ENCODE assay signal across 8 cellular contexts in the genomic region with DNA sequence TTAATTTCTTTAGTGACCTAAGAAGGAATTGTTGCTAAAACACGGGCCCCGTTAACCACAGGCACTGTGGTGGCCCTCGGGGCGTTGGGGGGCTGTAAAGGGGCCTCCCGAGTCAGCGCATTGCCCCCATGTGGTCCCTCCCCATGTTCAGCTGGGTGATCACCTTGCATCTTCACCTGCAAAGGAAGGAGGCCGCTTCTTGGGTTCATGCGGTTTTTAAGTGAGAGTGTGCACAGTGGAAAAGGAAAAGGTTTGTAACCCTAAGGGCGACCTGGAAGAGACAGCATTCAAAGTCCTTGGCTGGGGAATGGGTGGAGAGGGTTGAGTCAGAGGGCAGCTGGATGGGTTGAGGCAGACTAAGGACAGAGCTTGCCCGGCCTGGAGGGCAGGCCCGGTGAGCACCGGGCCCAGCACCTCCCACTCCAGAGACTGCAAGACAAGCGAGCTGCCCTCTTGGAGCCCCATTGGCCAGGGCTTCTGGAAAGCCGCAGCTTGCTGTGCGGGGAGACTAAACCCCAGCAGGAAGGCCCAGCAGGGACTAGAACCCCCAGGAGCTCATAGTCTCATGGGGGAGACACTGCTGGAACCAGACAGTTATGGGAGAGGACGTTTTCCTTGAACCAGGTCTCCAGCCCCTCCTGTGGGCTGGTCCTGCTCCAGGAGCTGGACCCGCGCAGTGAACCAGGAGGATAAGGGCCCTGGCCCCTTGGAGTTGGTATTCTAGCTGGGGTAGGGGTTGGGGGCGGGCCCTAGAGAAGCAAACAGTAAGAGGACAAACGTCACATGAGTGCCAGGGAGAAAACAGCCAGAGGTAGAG. TPM values are rescaled to one million over a fixed set of nuclear protein-coding genes. Genes with fewer than 3 reads are reported as not detected.
DNase-seq lines count a peak whose midpoint lies in the region; ATAC-seq and TF ChIP-seq lines count a peak whose summit lies in the region.

No MANE protein-coding gene starts in this region.

- intact Hi-C loops in Calu3 (cut with micrococcal nuclease; ENCODE audit: unreplicated experiment) (loop anchor here (1.0 kb wide), 1 partner anchor 1090 kb away; no protein-coding TSS in a partner anchor), posterior vena cava (cut with DNase I) (loop anchor here (10.0 kb wide), 4 partner anchors 225 to 1285 kb away; no protein-coding TSS in a partner anchor)

- TF ChIP-seq CTCF in Calu3 (IDR thresholded peaks at IDR 0.05; ENCODE audit: unreplicated experiment): no peak

- DNase-seq in Calu3 (no peak), SK-N-MC (ENCODE audit: low read depth, low spot score) (no peak), fibroblast of peridontal ligament (ENCODE audit: extremely low read depth) (peak; percentile 34), posterior vena cava (ENCODE audit: low spot score) (peak; percentile 74), NCI-H1436 (lab: John Stamatoyannopoulos, UW) (no peak), SHP77 treated with DMSO at 0.1 percent for 48 hours (lab: John Stamatoyannopoulos, UW) (no peak), retina (no peak)

- no peak overlapping the region for H3K4me3 Mint-ChIP-seq in Calu3 (ENCODE audit: low read depth, unreplicated experiment)

- no peaks in the 10 kb centered on the region for H3K27me3 Mint-ChIP-seq in Calu3 (ENCODE audit: unreplicated experiment)

- no TSS peak for BruUV-seq in Calu3 (replicated peaks; lab: Mats Ljungman, UMichigan)

- H3K9me3 ChIP-seq in SK-N-MC (ENCODE audit: low read depth, low read length): no peaks in the 10 kb centered on the region

- H3K27ac ChIP-seq in SK-N-MC: 0 out of 2 replicates have a peak overlapping the region, but pooled peaks have one; percentile 9

- ATAC-seq in HG02938 (IDR thresholded peaks at IDR 0.05; ENCODE audit: unreplicated experiment): no peak

- peak overlapping the region; percentile 35 for H3K27ac Mint-ChIP-seq in Calu3 (ENCODE audit: unreplicated experiment)

- peaks cover 21% of the 10 kb centered on the region for H3K36me3 ChIP-seq in SK-N-MC (ENCODE audit: insufficient read depth, low read length)

- CTCF ChIA-PET in Calu3 (lab: Charles Lee): interaction anchor here (0.6 to 5.6 kb wide), 9 partner anchors 11 to 1090 kb away, joined by 3 to 75 read pairs (median 4); no protein-coding TSS in a partner anchor

- H3K4me1 Mint-ChIP-seq in Calu3 (ENCODE audit: low read depth, unreplicated experiment): peaks cover 23% of the 10 kb centered on the region

- H3K4me3 ChIP-seq in SK-N-MC: no peak overlapping the region

- H3K9me3 Mint-ChIP-seq in Calu3 (ENCODE audit: low read depth, unreplicated experiment): no peaks in the 10 kb centered on the region

- H3K9ac ChIP-seq in SK-N-MC (ENCODE audit: insufficient read length): no peak overlapping the region

- peaks cover 45% of the 10 kb centered on the region for H3K36me3 Mint-ChIP-seq in Calu3 (ENCODE audit: insufficient read depth, unreplicated experiment)

RNA-seq across cellular contexts. Expression of gene RGMA, which starts 59.2 kb away (rescaled TPM):
- total RNA-seq in Calu3 (2022) (0.73 and 0.78 TPM in 2 replicates), posterior vena cava (10 to 100 TPM; 20.3 to 33.9 TPM)

Comparison
In these comparisons a context has a peak if more than half of its experiments do, and no peak if none do; other contexts are left out.
1. DNase-seq: peak in fibroblast of peridontal ligament (single experiment) and posterior vena cava (single experiment); none in Calu3 (single experiment), SK-N-MC (single experiment), NCI-H1436 (single experiment), SHP77 treated with DMSO at 0.1 percent for 48 hours (single experiment) and retina (single experiment).
2. RNA of gene RGMA, which starts 59.2 kb away (total RNA-seq): 20.3 to 33.9 TPM in posterior vena cava; 0.73 to 0.78 TPM in Calu3; every median in the first group is over 10 times any median in the second.